In the genomic region with DNA sequence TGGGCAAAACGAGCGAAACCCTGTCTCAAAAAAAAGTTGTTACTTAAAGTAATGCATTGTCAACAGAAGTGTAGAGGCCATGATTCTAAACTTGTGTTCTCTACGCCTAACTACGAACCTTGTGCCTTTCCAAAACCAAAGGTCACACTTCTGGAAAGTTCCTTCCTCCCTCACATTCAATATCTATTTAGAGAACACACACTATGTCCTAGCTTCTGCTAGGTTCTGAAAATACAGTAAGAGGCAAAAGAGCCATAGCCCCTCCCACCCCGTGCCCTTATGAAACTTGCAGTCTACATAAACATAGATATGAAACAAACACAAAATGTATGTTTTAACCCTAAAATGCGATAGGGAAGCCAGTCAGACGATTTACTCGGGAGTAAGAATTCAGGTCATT, we compare ENCODE assay signal across 9 cellular contexts. TPM values are rescaled to one million over a fixed set of nuclear protein-coding genes. Genes with fewer than 3 reads are reported as not detected.
DNase-seq lines count a peak whose midpoint lies in the region; ATAC-seq, FAIRE-seq and TF ChIP-seq lines count a peak whose summit lies in the region.
"Had no signal": no experiment of that assay in that cellular context is flagged by ENCODE, and none has a peak within 500 bp of the region (broad histone marks: within the 10 kb centered on the region; RNA-seq: fewer than 3 reads in every experiment).

No MANE protein-coding gene starts in this region.

- peak overlapping the region; percentile 100 for H3K27ac Mint-ChIP-seq in activated naive CD4-positive, alpha-beta T cell treated with anti-CD3 and anti-CD28 coated beads, Interleukin-2, amount 50 U/mL, for 24 hours

- no peaks in the 10 kb centered on the region for H3K36me3 ChIP-seq in SK-N-MC (ENCODE audit: insufficient read depth, low read length)
- no peaks in the 10 kb centered on the region for H3K36me3 ChIP-seq in gastrocnemius medialis

- no peaks in the 10 kb centered on the region for H3K27me3 Mint-ChIP-seq in activated naive CD4-positive, alpha-beta T cell treated with anti-CD3 and anti-CD28 coated beads, Interleukin-2, amount 50 U/mL, for 24 hours

- H3K27ac ChIP-seq in SK-N-MC (no peak overlapping the region), gastrocnemius medialis (peak overlapping the region; percentile 73 to 86 (median 80))

- H3K27me3 ChIP-seq in gastrocnemius medialis: no peaks in the 10 kb centered on the region

- no peak for TF ChIP-seq POLR2A in gastrocnemius medialis (IDR thresholded peaks at IDR 0.05)

- DNase-seq in activated naive CD4-positive, alpha-beta T cell treated with anti-CD3 and anti-CD28 coated beads, Interleukin-2, amount 50 U/mL, for 16 hours: no peak
- DNase-seq in SK-N-MC (ENCODE audit: low read depth, low spot score) (no peak), glomerular visceral epithelial cell (ENCODE audit: extremely low spot score) (peak; percentile 2), gastrocnemius medialis (no peak), GOT3 (lab: John Stamatoyannopoulos, UW) (no peak), NCI-H1105 (lab: John Stamatoyannopoulos, UW) (no peak), D721Med (ENCODE audit: insufficient read length, low spot score) (no peak)

- no peaks in the 10 kb centered on the region for H3K9me3 Mint-ChIP-seq in activated naive CD4-positive, alpha-beta T cell treated with anti-CD3 and anti-CD28 coated beads, Interleukin-2, amount 50 U/mL, for 24 hours

- H3K4me1 ChIP-seq in gastrocnemius medialis: peaks cover 0 to 7% of the 10 kb centered on the region in 2 donors

- peak; percentile 18 to 31 for ATAC-seq in gastrocnemius medialis

- H3K4me3 Mint-ChIP-seq in activated naive CD4-positive, alpha-beta T cell treated with anti-CD3 and anti-CD28 coated beads, Interleukin-2, amount 50 U/mL, for 24 hours: peak overlapping the region; percentile 96

- FAIRE-seq in D721Med (lab: Jason Lieb, UNC): no peak
- FAIRE-seq: colon had no signal

- H3K9me3 ChIP-seq in SK-N-MC (ENCODE audit: low read depth, low read length): no peaks in the 10 kb centered on the region
- H3K9me3 ChIP-seq in gastrocnemius medialis: no peaks in the 10 kb centered on the region

- peak overlapping the region; percentile 72 for H3K4me3 ChIP-seq in SK-N-MC
- peak overlapping the region; percentile 67 to 86 (median 80) for H3K4me3 ChIP-seq in gastrocnemius medialis

- H3K36me3 Mint-ChIP-seq in activated naive CD4-positive, alpha-beta T cell treated with anti-CD3 and anti-CD28 coated beads, Interleukin-2, amount 50 U/mL, for 24 hours: no peaks in the 10 kb centered on the region

- in situ Hi-C loops in gastrocnemius medialis (cut with MboI; ENCODE audit: low sequenced_read_pairs in 4 of 4): loop anchor here (5.0 to 25.0 kb wide), 5 partner anchors 309 to 752 kb away; no protein-coding TSS in a partner anchor

- no peak for TF ChIP-seq CTCF in gastrocnemius medialis (IDR thresholded peaks at IDR 0.05 in 4 of 5, conservative IDR thresholded peaks at IDR 0.05 in 1 of 5)
- no peak for TF ChIP-seq CTCF in D721Med (IDR thresholded peaks at IDR 0.05; ENCODE audit: insufficient read depth, missing control alignments)

- peaks cover 28% of the 10 kb centered on the region for H3K4me1 Mint-ChIP-seq in activated naive CD4-positive, alpha-beta T cell treated with anti-CD3 and anti-CD28 coated beads, Interleukin-2, amount 50 U/mL, for 24 hours

- no peak overlapping the region for H3K9ac ChIP-seq in SK-N-MC (ENCODE audit: insufficient read length)

- intact Hi-C loops in gastrocnemius medialis (cut with DNase I; ENCODE audit: low total_unique reads): loop anchor here (1.0 to 5.0 kb wide), 5 partner anchors 36 to 372 kb away; partner anchors contain the start of genes CDK8 and WASF3

RNA-seq across cellular contexts. Expression of gene RNF6, which starts 36.4 kb away (rescaled TPM):
- 10 to 100 TPM; 28.6 to 36.1 (median 32.2) TPM for total RNA-seq in gastrocnemius medialis
